8 cellular contexts compared by ENCODE assay signal in the genomic region with DNA sequence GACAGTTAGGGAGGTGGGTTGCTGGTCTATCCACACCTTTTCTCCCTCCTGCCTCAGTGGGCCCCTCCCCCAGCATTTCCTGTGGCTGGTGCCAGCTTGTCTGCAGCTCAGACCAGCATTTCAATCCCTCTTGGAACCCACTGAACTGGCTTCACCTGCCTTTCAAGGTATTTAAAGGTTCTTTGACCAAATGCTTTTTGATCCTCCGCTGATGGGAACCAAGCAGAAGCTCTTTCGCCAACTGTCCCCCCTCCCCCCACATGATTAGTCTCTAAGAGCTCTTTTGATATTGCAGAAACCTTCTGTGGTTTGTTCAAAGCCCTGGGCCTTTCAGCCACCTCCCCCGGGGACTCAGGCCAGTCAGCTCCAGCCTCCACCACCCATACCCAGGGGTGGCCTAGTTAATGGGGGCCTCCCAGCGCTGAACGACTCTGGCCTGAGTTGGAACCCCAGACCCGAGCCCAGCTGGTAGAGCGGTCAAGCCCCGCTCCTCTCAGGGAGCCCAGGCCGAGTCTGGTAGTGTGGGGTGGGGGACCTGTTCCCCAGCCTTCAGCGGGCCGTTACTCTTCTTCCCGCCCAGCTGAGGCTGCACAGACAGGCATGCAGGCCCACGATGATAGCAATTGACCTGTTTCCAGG. TPM values are rescaled to one million over a fixed set of nuclear protein-coding genes. Genes with fewer than 3 reads are reported as not detected.
DNase-seq lines count a peak whose midpoint lies in the region; ATAC-seq and TF ChIP-seq lines count a peak whose summit lies in the region.

No MANE protein-coding gene starts in this region.

- H3K4me3 ChIP-seq in iPS-15b (ENCODE audit: low read depth, low read length): peak overlapping the region; percentile 71
- H3K4me3 ChIP-seq in testis: peak overlapping the region; percentile 35 to 63

- H3K27me3 ChIP-seq in iPS-15b (ENCODE audit: control insufficient read depth, insufficient read depth, low read length): peaks cover 60% of the 10 kb centered on the region
- H3K27me3 ChIP-seq in testis: no peaks in the 10 kb centered on the region

- no peak for TF ChIP-seq CTCF in testis (IDR thresholded peaks at IDR 0.05)

- no peak for TF ChIP-seq POLR2A in testis (IDR thresholded peaks at IDR 0.05)

- H3K27ac ChIP-seq in testis: no peak overlapping the region

- H3K9ac ChIP-seq in iPS-15b (ENCODE audit: low read depth, low read length): no peak overlapping the region

- WGBS in testis, 2 donors: 48 to 56% methylated on average over 5 to 13 of the region's 13 CpGs

- H3K36me3 ChIP-seq in iPS-15b (ENCODE audit: control insufficient read depth, insufficient read depth, low read length) (no peaks in the 10 kb centered on the region), testis (ENCODE audit: low read depth, missing control alignments) (no peaks in the 10 kb centered on the region)

- H3K4me1 ChIP-seq in iPS-15b (ENCODE audit: control insufficient read depth, insufficient read depth, low read length) (peaks cover 12% of the 10 kb centered on the region), testis (peaks cover 17% of the 10 kb centered on the region)

- DNase-seq in NCI-H1417 (lab: John Stamatoyannopoulos, UW): peak in 2 of 3 experiments; percentile 76 to 83
- DNase-seq in NCI-H1417 treated with DMSO at 0.1 percent for 48 hours (lab: John Stamatoyannopoulos, UW): no peak
- DNase-seq in NCI-H82 treated with DMSO at 0.1 percent for 48 hours (lab: John Stamatoyannopoulos, UW; ENCODE audit: unreplicated experiment): peak; percentile 26
- no peak for DNase-seq in testis
- no peak for DNase-seq in NCI-H345 (lab: John Stamatoyannopoulos, UW)
- DNase-seq in GDM1 (lab: John Stamatoyannopoulos, UW): no peak

- no peaks in the 10 kb centered on the region for H3K9me3 ChIP-seq in iPS-15b (ENCODE audit: control insufficient read depth, insufficient read depth, low read length)
- H3K9me3 ChIP-seq in testis: no peaks in the 10 kb centered on the region

- intact Hi-C loops in testis (cut with DNase I; ENCODE audit: low total_unique reads): no loop called here

- no peak for ATAC-seq in GM18519 (IDR thresholded peaks at IDR 0.05; ENCODE audit: low FRiP score, unreplicated experiment)

RNA-seq across cellular contexts. Expression of gene SYT7, which starts 6.0 kb away (rescaled TPM):
- total RNA-seq in testis: 1 to 10 TPM; 8.7 to 9.0 TPM
- 5.9 TPM for polyA plus RNA-seq in testis (ENCODE audit: insufficient read depth, low read depth, low replicate concordance)

Comparison
In these comparisons a context has a peak if more than half of its experiments do, and no peak if none do; other contexts are left out.
1. DNase-seq: peak in NCI-H1417 (2 of 3) and NCI-H82 treated with DMSO at 0.1 percent for 48 hours (single experiment); none in NCI-H1417 treated with DMSO at 0.1 percent for 48 hours (single experiment), testis (single experiment), NCI-H345 (single experiment) and GDM1 (single experiment).